9 cellular contexts compared by ENCODE assay signal in the genomic region with DNA sequence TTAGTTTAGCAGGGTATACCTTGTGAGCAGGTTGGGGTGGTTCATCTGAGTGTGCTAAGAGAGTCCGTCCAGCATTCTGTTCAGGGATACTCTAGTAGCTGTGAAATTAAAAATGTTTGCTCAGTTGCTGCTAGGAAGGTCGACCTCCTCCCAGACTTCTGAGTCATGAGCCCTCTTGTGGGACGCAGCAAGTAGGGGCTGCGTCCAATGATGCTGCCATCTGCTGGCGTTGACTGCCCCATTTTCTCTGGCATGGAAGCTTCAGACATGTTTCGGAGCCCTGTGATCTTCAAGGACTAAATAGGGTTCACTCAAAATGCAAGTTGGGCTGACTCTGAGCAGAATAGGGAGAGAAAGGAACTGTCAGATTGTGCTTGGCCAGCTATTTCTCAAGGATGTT.
DNase-seq lines count a peak whose midpoint lies in the region; ATAC-seq and TF ChIP-seq lines count a peak whose summit lies in the region.
"Had no signal": no experiment of that assay in that cellular context is flagged by ENCODE, and none has a peak within 500 bp of the region (broad histone marks: within the 10 kb centered on the region; RNA-seq: fewer than 3 reads in every experiment).

No MANE protein-coding gene starts in this region.

- H3K9me3 Mint-ChIP-seq in CD4-positive, alpha-beta memory T cell: peaks cover 0 to 17% (median 8%) of the 10 kb centered on the region in 8 donors

- TF ChIP-seq CTCF in cardiac fibroblast (IDR thresholded peaks at IDR 0.05; ENCODE audit: low read depth, low read length) (peak; percentile 56), lower lobe of right lung (IDR thresholded peaks at IDR 0.05) (peak; percentile 36)

- no peaks in the 10 kb centered on the region for H3K27me3 Mint-ChIP-seq in CD4-positive, alpha-beta memory T cell

- no peak overlapping the region for H3K4me3 Mint-ChIP-seq in CD4-positive, alpha-beta memory T cell

- H3K36me3 ChIP-seq in CD4-positive, alpha-beta memory T cell (ENCODE audit: insufficient read depth, low read length): no peaks in the 10 kb centered on the region
- H3K36me3 ChIP-seq in lower lobe of right lung: no peaks in the 10 kb centered on the region

- H3K36me3 Mint-ChIP-seq in CD4-positive, alpha-beta memory T cell: no peaks in the 10 kb centered on the region

- intact Hi-C loops in CD4-positive, alpha-beta memory T cell (cut with micrococcal nuclease): loop anchor here (2.0 kb wide), 1 partner anchor 544 kb away; no protein-coding TSS in a partner anchor
- intact Hi-C loops in lower lobe of right lung (cut with DNase I): no loop called here

- ATAC-seq in GM21529 (IDR thresholded peaks at IDR 0.05; ENCODE audit: unreplicated experiment) (peak; percentile 66), lower lobe of right lung (peak in 1 of 2 donors; percentile 61), GM19455 (IDR thresholded peaks at IDR 0.05; ENCODE audit: unreplicated experiment) (no peak)

- H3K4me1 ChIP-seq in CD4-positive, alpha-beta memory T cell (ENCODE audit: insufficient read depth, low read length): no peaks in the 10 kb centered on the region
- H3K4me1 ChIP-seq in lower lobe of right lung: no peaks in the 10 kb centered on the region

- peaks cover 0 to 2% (median under 1%) of the 10 kb centered on the region in 4 donors for H3K4me1 Mint-ChIP-seq in CD4-positive, alpha-beta memory T cell

- H3K27ac Mint-ChIP-seq in CD4-positive, alpha-beta memory T cell: no peak overlapping the region

- POLR2A ChIA-PET in CD4-positive, alpha-beta memory T cell (lab: Charles Lee; ENCODE audit: partially characterized antibody): no interaction called here

- H3K27ac ChIP-seq in CD4-positive, alpha-beta memory T cell (ENCODE audit: low read depth, low read length): no peak overlapping the region
- no peak overlapping the region for H3K27ac ChIP-seq in lower lobe of right lung
- H3K27ac ChIP-seq: skin epidermis had no signal

- no peaks in the 10 kb centered on the region for H3K27me3 ChIP-seq in CD4-positive, alpha-beta memory T cell (ENCODE audit: insufficient read depth, low read length)
- no peaks in the 10 kb centered on the region for H3K27me3 ChIP-seq in lower lobe of right lung (ENCODE audit: low read depth)

- no peaks in the 10 kb centered on the region for H3K9me3 ChIP-seq in CD4-positive, alpha-beta memory T cell (ENCODE audit: control insufficient read depth in 1 of 2, low read length in 2 of 2)
- no peaks in the 10 kb centered on the region for H3K9me3 ChIP-seq in lower lobe of right lung

- CTCF ChIA-PET in CD4-positive, alpha-beta memory T cell (lab: Charles Lee; ENCODE audit: partially characterized antibody): interaction anchor here (1.2 to 1.3 kb wide), 3 partner anchors 13 to 785 kb away, joined by 3 to 4 read pairs (median 3); no protein-coding TSS in a partner anchor

- DNase-seq in CD4-positive, alpha-beta memory T cell: peak in 4 of 5 donors; percentile 2 to 16 (median 6)
- DNase-seq in RKO (ENCODE audit: low spot score): peak; percentile 29
- DNase-seq in cardiac fibroblast (ENCODE audit: low read depth in 2 of 2): peak; percentile 68 to 90
- no peak for DNase-seq in lower lobe of right lung
- peak; percentile 54 for DNase-seq in stromal cell of bone marrow (ENCODE audit: low read depth)
- DNase-seq in NOMO-1 (lab: John Stamatoyannopoulos, UW; ENCODE audit: unreplicated experiment in 2 of 2): no peak

- H3K4me3 ChIP-seq in CD4-positive, alpha-beta memory T cell (ENCODE audit: low read length in 2 of 2): no peak overlapping the region
- H3K4me3 ChIP-seq in cardiac fibroblast (replicated peaks in 1 of 2; ENCODE audit: low read depth in 2 of 2, low read length in 2 of 2) (no peak overlapping the region), lower lobe of right lung (no peak overlapping the region)
- H3K4me3 ChIP-seq: skin epidermis had no signal

Comparison
In these comparisons a context has a peak if more than half of its experiments do, and no peak if none do; other contexts are left out.
1. DNase-seq: peak in CD4-positive, alpha-beta memory T cell (4 of 5), RKO (single experiment), cardiac fibroblast (2 of 2) and stromal cell of bone marrow (single experiment); none in lower lobe of right lung (single experiment) and NOMO-1 (0 of 2).